In the genomic region with DNA sequence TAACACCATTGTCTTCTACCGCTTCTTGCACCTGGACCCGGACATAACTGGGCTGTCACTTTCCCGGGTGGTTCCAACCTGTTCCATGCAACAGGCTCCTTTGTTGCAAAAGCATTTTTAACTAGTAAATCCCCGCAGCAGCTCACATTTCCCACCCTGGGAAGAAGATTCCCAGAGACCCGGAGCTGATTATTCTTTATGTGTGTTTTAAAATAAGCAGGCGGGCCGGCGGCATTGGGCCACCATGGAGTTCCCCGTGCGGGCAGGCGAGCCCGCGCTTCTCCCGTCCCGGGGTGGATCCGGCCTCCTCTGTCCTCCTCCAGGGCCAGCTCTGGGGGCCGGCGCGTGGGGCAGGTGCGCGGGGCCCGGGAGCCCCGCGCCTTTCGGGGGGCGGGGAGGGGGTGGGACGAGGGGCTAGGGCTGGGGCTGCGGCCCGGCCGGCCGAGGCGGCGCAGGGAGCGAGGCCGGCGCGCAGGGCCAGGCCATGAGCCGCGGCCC, we compare ENCODE assay signal across 8 cellular contexts. TPM values are rescaled to one million over a fixed set of nuclear protein-coding genes. Genes with fewer than 3 reads are reported as not detected.
A peak's percentile ranks its signal among the peaks of the same experiment; 100 is the strongest.
DNase-seq lines count a peak whose midpoint lies in the region; ATAC-seq and TF ChIP-seq lines count a peak whose summit lies in the region.

No MANE protein-coding gene starts in this region.

- no peak for TF ChIP-seq CTCF in AG04450 (IDR thresholded peaks at IDR 0.05; ENCODE audit: low read depth, low read length)
- TF ChIP-seq CTCF in HEK293 (tag by site-specific recombination; IDR thresholded peaks at IDR 0.05): no peak

- H3K27ac Mint-ChIP-seq in activated naive CD4-positive, alpha-beta T cell treated with anti-CD3 and anti-CD28 coated beads, Interleukin-2, amount 50 U/mL, for 24 hours: peak overlapping the region; percentile 77
- H3K27ac Mint-ChIP-seq in immature natural killer cell: peak overlapping the region; percentile 55 to 88 (median 82)
- H3K27ac Mint-ChIP-seq in stimulated activated naive CD8-positive, alpha-beta T cell treated with anti-CD3 and anti-CD28 coated beads, Interleukin-15, Interleukin-2, amounts not matched to agents 100 ng/mL and 50 ng/mL, for 24 hours: peak overlapping the region; percentile 50

- H3K27me3 ChIP-seq in AG04450 (ENCODE audit: control insufficient read depth, insufficient read depth, low read length): no peaks in the 10 kb centered on the region

- H3K36me3 ChIP-seq in HEK293 (ENCODE audit: control insufficient read depth in 2 of 2, insufficient read depth in 1 of 2, low read length in 2 of 2): peaks cover 14 to 32% of the 10 kb centered on the region in 2 experiments

- CTCF ChIA-PET in AG04450 (lab: Charles Lee) (no interaction called here), HEK293 (lab: Yijun Ruan, JAX) (interaction anchor here (0.7 kb wide), 1 partner anchor 92 kb away, joined by 3 read pairs; no protein-coding TSS in a partner anchor)

- no peaks in the 10 kb centered on the region for H3K27me3 Mint-ChIP-seq in activated naive CD4-positive, alpha-beta T cell treated with anti-CD3 and anti-CD28 coated beads, Interleukin-2, amount 50 U/mL, for 24 hours
- peaks cover 5 to 21% (median 14%) of the 10 kb centered on the region in 3 donors for H3K27me3 Mint-ChIP-seq in immature natural killer cell (ENCODE audit: low read depth in 3 of 3)
- H3K27me3 Mint-ChIP-seq in stimulated activated naive CD8-positive, alpha-beta T cell treated with anti-CD3 and anti-CD28 coated beads, Interleukin-15, Interleukin-2, amounts not matched to agents 100 ng/mL and 50 ng/mL, for 24 hours: peaks cover 6% of the 10 kb centered on the region

- DNase-seq in AG04450 (ENCODE audit: low read depth, low spot score) (no peak), immature natural killer cell (no peak)

- peak overlapping the region; percentile 93 for H3K4me3 Mint-ChIP-seq in activated naive CD4-positive, alpha-beta T cell treated with anti-CD3 and anti-CD28 coated beads, Interleukin-2, amount 50 U/mL, for 24 hours
- H3K4me3 Mint-ChIP-seq in immature natural killer cell: peak overlapping the region; percentile 85 to 90 (median 88)
- H3K4me3 Mint-ChIP-seq in stimulated activated naive CD8-positive, alpha-beta T cell treated with anti-CD3 and anti-CD28 coated beads, Interleukin-15, Interleukin-2, amounts not matched to agents 100 ng/mL and 50 ng/mL, for 24 hours: peak overlapping the region; percentile 91

- H3K4me3 ChIP-seq in AG04450 (ENCODE audit: low read depth, low read length) (peak overlapping the region; percentile 85), HEK293 (ENCODE audit: low read depth, low read length) (peak overlapping the region; percentile 64)

- POLR2A ChIA-PET in AG04450 (lab: Yijun Ruan, JAX) (no interaction called here), HEK293 (lab: Yijun Ruan, JAX) (no interaction called here)

- peaks cover 5% of the 10 kb centered on the region; the same call in 1 of the 2 replicates for H3K4me1 ChIP-seq in HEK293 (ENCODE audit: control insufficient read depth, insufficient read depth, low read length)

- H3K9me3 ChIP-seq in AG04450 (ENCODE audit: control insufficient read depth, insufficient read depth, low read length) (no peaks in the 10 kb centered on the region; the same call in 1 of the 2 replicates), HEK293 (ENCODE audit: control insufficient read depth, insufficient read depth, low read depth, low read length) (no peaks in the 10 kb centered on the region)

- H3K36me3 Mint-ChIP-seq in activated naive CD4-positive, alpha-beta T cell treated with anti-CD3 and anti-CD28 coated beads, Interleukin-2, amount 50 U/mL, for 24 hours: peaks cover 7% of the 10 kb centered on the region
- peaks cover 7 to 19% (median 17%) of the 10 kb centered on the region in 3 donors for H3K36me3 Mint-ChIP-seq in immature natural killer cell
- H3K36me3 Mint-ChIP-seq in stimulated activated naive CD8-positive, alpha-beta T cell treated with anti-CD3 and anti-CD28 coated beads, Interleukin-15, Interleukin-2, amounts not matched to agents 100 ng/mL and 50 ng/mL, for 24 hours (ENCODE audit: low read depth): peaks cover 30% of the 10 kb centered on the region

- ATAC-seq in HG02588 (IDR thresholded peaks at IDR 0.05; ENCODE audit: unreplicated experiment) (no peak), HG02798 (IDR thresholded peaks at IDR 0.05; ENCODE audit: poor library complexity, unreplicated experiment) (no peak), HG02885 (IDR thresholded peaks at IDR 0.05; ENCODE audit: poor library complexity, unreplicated experiment) (no peak)

- H3K4me1 Mint-ChIP-seq in activated naive CD4-positive, alpha-beta T cell treated with anti-CD3 and anti-CD28 coated beads, Interleukin-2, amount 50 U/mL, for 24 hours: peaks cover 32% of the 10 kb centered on the region
- peaks cover 34 to 47% of the 10 kb centered on the region in 2 donors for H3K4me1 Mint-ChIP-seq in immature natural killer cell
- peaks cover 41% of the 10 kb centered on the region for H3K4me1 Mint-ChIP-seq in stimulated activated naive CD8-positive, alpha-beta T cell treated with anti-CD3 and anti-CD28 coated beads, Interleukin-15, Interleukin-2, amounts not matched to agents 100 ng/mL and 50 ng/mL, for 24 hours (ENCODE audit: low read depth)

- no peaks in the 10 kb centered on the region for H3K9me3 Mint-ChIP-seq in activated naive CD4-positive, alpha-beta T cell treated with anti-CD3 and anti-CD28 coated beads, Interleukin-2, amount 50 U/mL, for 24 hours
- H3K9me3 Mint-ChIP-seq in immature natural killer cell: peaks cover 0 to 4% (median 1%) of the 10 kb centered on the region in 6 donors
- no peaks in the 10 kb centered on the region for H3K9me3 Mint-ChIP-seq in stimulated activated naive CD8-positive, alpha-beta T cell treated with anti-CD3 and anti-CD28 coated beads, Interleukin-15, Interleukin-2, amounts not matched to agents 100 ng/mL and 50 ng/mL, for 24 hours

- H3K27ac ChIP-seq in AG04450 (ENCODE audit: low read depth, low read length) (peak overlapping the region; percentile 11), HEK293 (ENCODE audit: extremely low read depth, low read depth, low read length) (peak overlapping the region; percentile 53; the same call in 1 of the 2 replicates)

TF ChIP-seq in HEK293, 187 proteins besides CTCF, POLR2A, EP300 and RAD21 (continues in another document):
- TF ChIP-seq, protein P1, sequence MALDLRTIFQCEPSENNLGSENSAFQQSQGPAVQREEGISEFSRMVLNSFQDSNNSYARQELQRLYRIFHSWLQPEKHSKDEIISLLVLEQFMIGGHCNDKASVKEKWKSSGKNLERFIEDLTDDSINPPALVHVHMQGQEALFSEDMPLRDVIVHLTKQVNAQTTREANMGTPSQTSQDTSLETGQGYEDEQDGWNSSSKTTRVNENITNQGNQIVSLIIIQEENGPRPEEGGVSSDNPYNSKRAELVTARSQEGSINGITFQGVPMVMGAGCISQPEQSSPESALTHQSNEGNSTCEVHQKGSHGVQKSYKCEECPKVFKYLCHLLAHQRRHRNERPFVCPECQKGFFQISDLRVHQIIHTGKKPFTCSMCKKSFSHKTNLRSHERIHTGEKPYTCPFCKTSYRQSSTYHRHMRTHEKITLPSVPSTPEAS (tag by site-specific recombination; IDR thresholded peaks at IDR 0.05): no peak
- TF ChIP-seq, protein P2, sequence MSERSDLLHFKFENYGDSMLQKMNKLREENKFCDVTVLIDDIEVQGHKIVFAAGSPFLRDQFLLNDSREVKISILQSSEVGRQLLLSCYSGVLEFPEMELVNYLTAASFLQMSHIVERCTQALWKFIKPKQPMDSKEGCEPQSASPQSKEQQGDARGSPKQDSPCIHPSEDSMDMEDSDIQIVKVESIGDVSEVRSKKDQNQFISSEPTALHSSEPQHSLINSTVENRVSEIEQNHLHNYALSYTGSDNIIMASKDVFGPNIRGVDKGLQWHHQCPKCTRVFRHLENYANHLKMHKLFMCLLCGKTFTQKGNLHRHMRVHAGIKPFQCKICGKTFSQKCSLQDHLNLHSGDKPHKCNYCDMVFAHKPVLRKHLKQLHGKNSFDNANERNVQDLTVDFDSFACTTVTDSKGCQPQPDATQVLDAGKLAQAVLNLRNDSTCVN (tag by site-specific recombination; optimal IDR thresholded peaks at IDR 0.05): peak; percentile 38
- TF ChIP-seq KLF8 (tag by site-specific recombination; IDR thresholded peaks at IDR 0.05): no peak
- TF ChIP-seq SCRT2 (tag by site-specific recombination; IDR thresholded peaks at IDR 0.05): peak; percentile 89
- TF ChIP-seq ZNF510 (tag by site-specific recombination; IDR thresholded peaks at IDR 0.05; ENCODE audit: insufficient replicate concordance): no peak
- TF ChIP-seq, protein P3, sequence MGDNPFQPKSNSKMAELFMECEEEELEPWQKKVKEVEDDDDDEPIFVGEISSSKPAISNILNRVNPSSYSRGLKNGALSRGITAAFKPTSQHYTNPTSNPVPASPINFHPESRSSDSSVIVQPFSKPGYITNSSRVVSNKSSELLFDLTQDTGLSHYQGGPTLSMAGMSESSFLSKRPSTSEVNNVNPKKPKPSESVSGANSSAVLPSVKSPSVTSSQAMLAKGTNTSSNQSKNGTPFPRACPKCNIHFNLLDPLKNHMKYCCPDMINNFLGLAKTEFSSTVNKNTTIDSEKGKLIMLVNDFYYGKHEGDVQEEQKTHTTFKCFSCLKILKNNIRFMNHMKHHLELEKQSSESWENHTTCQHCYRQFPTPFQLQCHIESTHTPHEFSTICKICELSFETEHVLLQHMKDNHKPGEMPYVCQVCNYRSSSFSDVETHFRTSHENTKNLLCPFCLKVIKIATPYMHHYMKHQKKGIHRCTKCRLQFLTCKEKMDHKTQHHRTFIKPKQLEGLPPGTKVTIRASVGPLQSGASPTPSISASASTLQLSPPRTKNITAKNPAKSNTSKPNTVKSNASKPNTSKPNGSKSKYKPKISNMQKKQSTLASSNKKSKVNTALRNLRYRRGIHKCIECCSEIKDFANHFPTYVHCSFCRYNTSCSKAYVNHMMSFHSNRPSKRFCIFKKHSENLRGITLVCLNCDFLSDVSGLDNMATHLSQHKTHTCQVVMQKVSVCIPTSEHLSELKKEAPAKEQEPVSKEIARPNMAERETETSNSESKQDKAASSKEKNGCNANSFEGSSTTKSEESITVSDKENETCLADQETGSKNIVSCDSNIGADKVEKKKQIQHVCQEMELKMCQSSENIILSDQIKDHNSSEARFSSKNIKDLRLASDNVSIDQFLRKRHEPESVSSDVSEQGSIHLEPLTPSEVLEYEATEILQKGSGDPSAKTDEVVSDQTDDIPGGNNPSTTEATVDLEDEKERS (tag by site-specific recombination; IDR thresholded peaks at IDR 0.05): no peak
- no peak for TF ChIP-seq ZNF16 (tag by site-specific recombination; IDR thresholded peaks at IDR 0.05; ENCODE audit: low read depth)

RNA-seq across cellular contexts. Expression of a gene that starts 1.6 kb away (rescaled TPM):
- polyA plus RNA-seq in AG04450 (2011; rRNA removed) (7.8 TPM in 2 replicates), immature natural killer cell (10 to 100 TPM in 1 of 3 donors, 1 to 10 TPM in 2; 1.4 to 11.5 (median 2.8) TPM)
- 11.8 and 14.8 TPM in 2 replicates for polyA minus RNA-seq in AG04450 (2011; rRNA and poly(A)+ RNA removed)

RNA-seq across cellular contexts. Expression of a gene that starts 1.9 kb away (rescaled TPM):
- polyA plus RNA-seq in AG04450 (2011; rRNA removed) (6.4 and 8.3 TPM in 2 replicates), immature natural killer cell (1 to 10 TPM in 2 of 3 donors, not detected in 1; 1.5 to 2.0 TPM)
- 18.4 and 21.1 TPM in 2 replicates for polyA minus RNA-seq in AG04450 (2011; rRNA and poly(A)+ RNA removed)
